Comparison of ENCODE assay signal across 27 cellular contexts in genomic region chr11:7014118-7014517, GRCh38. TPM values are rescaled to one million over a fixed set of nuclear protein-coding genes. Genes with fewer than 3 reads are reported as not detected.
"Had no signal": no experiment of that assay in that cellular context is flagged by ENCODE, and none has a peak within 500 bp of the region (broad histone marks: within the 10 kb centered on the region; RNA-seq: fewer than 3 reads in every experiment).

No MANE protein-coding gene starts in this region.

- H3K4me2 ChIP-seq: hepatocyte had no signal

- H3K4me3 ChIP-seq: esophagus muscularis mucosa, gastroesophageal sphincter, heart left ventricle, hepatocyte, lower lobe of right lung, mucosa of descending colon had no signal

- H3K9me3 ChIP-seq: esophagus muscularis mucosa, gastroesophageal sphincter, heart left ventricle, lower lobe of right lung, mucosa of descending colon had no signal

- FAIRE-seq: colon, endothelial cell of umbilical vein, frontal cortex, kidney had no signal

- H2AFZ ChIP-seq: hepatocyte had no signal

- H3K27ac ChIP-seq: esophagus muscularis mucosa, foreskin keratinocyte, gastroesophageal sphincter, heart left ventricle, hepatocyte, lower lobe of right lung had no signal

- H3K36me3 ChIP-seq: gastroesophageal sphincter, heart left ventricle, lower lobe of right lung had no signal

- H3K27me3 ChIP-seq: esophagus muscularis mucosa, foreskin keratinocyte, gastroesophageal sphincter, heart left ventricle, hepatocyte had no signal

- DNase-seq: cortex of kidney; effector CD8-positive, alpha-beta T cell; effector memory CD8-positive, alpha-beta T cell; foreskin keratinocyte; heart left ventricle; hypothalamus; immature natural killer cell; islet precursor cell; kidney; kidney glomerular epithelial cell; left colon; left ventricle myocardium superior; lower lobe of right lung; mesenchymal stem cell; mucosa of descending colon; naive B cell; naive thymus-derived CD8-positive, alpha-beta T cell had no signal

- H3K4me1 ChIP-seq: lower lobe of right lung had no signal

- ATAC-seq: effector memory CD8-positive, alpha-beta T cell; foreskin keratinocyte; gastroesophageal sphincter; heart left ventricle; left colon; left lobe of liver; left ventricle myocardium superior; lower lobe of right lung; mucosa of descending colon; naive thymus-derived CD8-positive, alpha-beta T cell had no signal

RNA-seq across cellular contexts. Expression of gene ZNF214, which starts 6.0 kb away (rescaled TPM):
- total RNA-seq: naive thymus-derived CD8-positive, alpha-beta T cell had no signal
- polyA plus RNA-seq: immature natural killer cell; naive thymus-derived CD8-positive, alpha-beta T cell had no signal

RNA-seq across cellular contexts. Expression of gene NLRP14, which starts 6.2 kb away (rescaled TPM):
- total RNA-seq: esophagus muscularis mucosa; gastroesophageal sphincter; heart left ventricle; left ventricle myocardium superior; lower lobe of right lung; lung microvascular endothelial cell; mesenteric fat pad; myocyte; naive thymus-derived CD8-positive, alpha-beta T cell had no signal
- polyA plus RNA-seq: foreskin keratinocyte; heart left ventricle; hepatocyte; immature natural killer cell; naive thymus-derived CD8-positive, alpha-beta T cell had no signal
